22 cellular contexts compared by ENCODE assay signal in the genomic region with DNA sequence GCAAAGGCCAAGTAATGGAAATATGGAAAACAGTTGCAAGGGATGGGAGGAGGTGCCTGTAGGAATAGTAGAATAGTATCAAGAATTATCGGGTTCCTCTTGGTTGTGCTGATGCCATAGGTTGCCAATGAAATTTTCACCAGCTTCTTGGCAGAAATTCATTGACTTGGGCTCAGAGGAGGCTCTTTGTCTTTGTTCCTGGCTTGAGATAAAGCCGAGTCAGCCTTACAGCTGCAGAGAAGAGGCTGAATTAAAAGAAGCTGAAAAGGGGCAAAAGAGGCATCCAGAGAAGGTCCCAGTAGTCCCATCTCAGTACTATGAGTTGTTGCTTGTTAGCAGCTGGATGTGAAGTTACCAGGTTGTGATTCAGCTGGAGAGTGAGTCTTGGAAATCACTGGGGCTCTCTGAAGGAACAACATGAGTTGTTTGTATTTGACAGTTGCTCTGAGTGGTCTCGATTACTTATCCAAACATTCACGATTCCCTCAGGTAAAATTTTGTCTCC. TPM values are rescaled to one million over a fixed set of nuclear protein-coding genes. Genes with fewer than 3 reads are reported as not detected.
A peak's percentile ranks its signal among the peaks of the same experiment; 100 is the strongest.
DNase-seq lines count a peak whose midpoint lies in the region; ATAC-seq and TF ChIP-seq lines count a peak whose summit lies in the region.
"Had no signal": no experiment of that assay in that cellular context is flagged by ENCODE, and none has a peak within 500 bp of the region (broad histone marks: within the 10 kb centered on the region; RNA-seq: fewer than 3 reads in every experiment).

No MANE protein-coding gene starts in this region.

- H3K4me3 ChIP-seq in right atrium auricular region (no peak overlapping the region), vagina (no peak overlapping the region)
- H3K4me3 ChIP-seq: adrenal gland, esophagus squamous epithelium, heart left ventricle, lung, uterus had no signal

- H3K4me3 Mint-ChIP-seq in activated CD4-positive, alpha-beta T cell treated with anti-CD3 and anti-CD28 coated beads, Interleukin-2, amount 10 ng/mL, durations not matched to agents 24 days and 14 days: no peak overlapping the region
- H3K4me3 Mint-ChIP-seq: activated CD4-positive, alpha-beta T cell treated with anti-CD3 and anti-CD28 coated beads, Interleukin-2, amount 10 ng/mL, durations not matched to agents 7 days and 5 days; CD14-positive monocyte; naive thymus-derived CD4-positive, alpha-beta T cell had no signal

- TF ChIP-seq POLR2A in vagina (IDR thresholded peaks at IDR 0.05): no peak

- H3K36me3 Mint-ChIP-seq in activated CD4-positive, alpha-beta T cell treated with anti-CD3 and anti-CD28 coated beads, Interleukin-2, amount 10 ng/mL, durations not matched to agents 24 days and 14 days (ENCODE audit: low read depth): no peaks in the 10 kb centered on the region
- H3K36me3 Mint-ChIP-seq: naive thymus-derived CD4-positive, alpha-beta T cell had no signal

- no peak overlapping the region for H3K27ac ChIP-seq in right atrium auricular region
- H3K27ac ChIP-seq in vagina: no peak overlapping the region
- H3K27ac ChIP-seq: adrenal gland, parathyroid adenoma had no signal

- TF ChIP-seq CTCF in right atrium auricular region (IDR thresholded peaks at IDR 0.05) (no peak), vagina (IDR thresholded peaks at IDR 0.05) (no peak)

- DNase-seq in Right ventricle myocardium inferior (ENCODE audit: missing footprints): no peak
- no peak for DNase-seq in right atrium auricular region (ENCODE audit: low spot score)
- peak; percentile 25 for DNase-seq in astrocyte of the hippocampus (ENCODE audit: low read depth, low spot score)
- DNase-seq in globus pallidus (ENCODE audit: low spot score): peak; percentile 62
- peak; percentile 36 for DNase-seq in smooth muscle cell of the brain vasculature (ENCODE audit: low read depth, low spot score)
- DNase-seq in ureter (ENCODE audit: low spot score): no peak
- no peak for DNase-seq in vagina (ENCODE audit: extremely low spot score in 2 of 2)
- DNase-seq in activated CD4-positive, alpha-beta T cell treated with anti-CD3 and anti-CD28 coated beads, Interleukin-2, amount 10 ng/mL, durations not matched to agents 24 days and 14 days: no peak
- DNase-seq: activated CD4-positive, alpha-beta T cell treated with anti-CD3 and anti-CD28 coated beads, Interleukin-2, amount 10 ng/mL, durations not matched to agents 7 days and 5 days; activated gamma-delta T cell; adrenal gland; esophagus squamous epithelium; heart left ventricle; MM.1S; naive thymus-derived CD4-positive, alpha-beta T cell; NCI-H2029; small intestine; stimulated activated CD4-positive, alpha-beta T cell treated with anti-CD3 and anti-CD28 coated beads, Interleukin-4, amount 100 ng/mL, for 4 hours; uterus had no signal

- intact Hi-C loops in Right ventricle myocardium inferior (cut with DNase I): no loop called here
- intact Hi-C loops in vagina (cut with DNase I): no loop called here
- intact Hi-C loops in activated CD4-positive, alpha-beta T cell treated with anti-CD3 and anti-CD28 coated beads, Interleukin-2, amount 10 ng/mL, durations not matched to agents 24 days and 14 days (cut with micrococcal nuclease): no loop called here

- peak; percentile 36 for ATAC-seq in Right ventricle myocardium inferior
- ATAC-seq: naive thymus-derived CD4-positive, alpha-beta T cell had no signal

- peaks cover 0 to 17% of the 10 kb centered on the region in 2 donors for H3K4me1 ChIP-seq in right atrium auricular region
- peaks cover 48% of the 10 kb centered on the region for H3K4me1 ChIP-seq in vagina
- H3K4me1 ChIP-seq: parathyroid adenoma had no signal

- H3K9me3 ChIP-seq in right atrium auricular region (no peaks in the 10 kb centered on the region), vagina (no peaks in the 10 kb centered on the region)
- H3K9me3 ChIP-seq: adrenal gland, esophagus squamous epithelium, heart left ventricle, uterus had no signal

- peaks cover 4% of the 10 kb centered on the region for H3K4me1 Mint-ChIP-seq in activated CD4-positive, alpha-beta T cell treated with anti-CD3 and anti-CD28 coated beads, Interleukin-2, amount 10 ng/mL, durations not matched to agents 24 days and 14 days

- peaks cover 21% of the 10 kb centered on the region for H3K27me3 Mint-ChIP-seq in activated CD4-positive, alpha-beta T cell treated with anti-CD3 and anti-CD28 coated beads, Interleukin-2, amount 10 ng/mL, durations not matched to agents 24 days and 14 days
- H3K27me3 Mint-ChIP-seq: activated CD4-positive, alpha-beta T cell treated with anti-CD3 and anti-CD28 coated beads, Interleukin-2, amount 10 ng/mL, durations not matched to agents 7 days and 5 days had no signal

- peaks cover 7% of the 10 kb centered on the region for H3K36me3 ChIP-seq in right atrium auricular region
- H3K36me3 ChIP-seq in vagina: no peaks in the 10 kb centered on the region
- H3K36me3 ChIP-seq: adrenal gland, uterus had no signal

- no peaks in the 10 kb centered on the region for H3K9me3 Mint-ChIP-seq in activated CD4-positive, alpha-beta T cell treated with anti-CD3 and anti-CD28 coated beads, Interleukin-2, amount 10 ng/mL, durations not matched to agents 24 days and 14 days
- H3K9me3 Mint-ChIP-seq: activated CD4-positive, alpha-beta T cell treated with anti-CD3 and anti-CD28 coated beads, Interleukin-2, amount 10 ng/mL, durations not matched to agents 7 days and 5 days; naive thymus-derived CD4-positive, alpha-beta T cell had no signal

- no peak overlapping the region for H3K27ac Mint-ChIP-seq in activated CD4-positive, alpha-beta T cell treated with anti-CD3 and anti-CD28 coated beads, Interleukin-2, amount 10 ng/mL, durations not matched to agents 24 days and 14 days
- H3K27ac Mint-ChIP-seq: activated CD4-positive, alpha-beta T cell treated with anti-CD3 and anti-CD28 coated beads, Interleukin-2, amount 10 ng/mL, durations not matched to agents 7 days and 5 days; CD14-positive monocyte; naive thymus-derived CD4-positive, alpha-beta T cell had no signal

- no peaks in the 10 kb centered on the region for H3K27me3 ChIP-seq in right atrium auricular region
- H3K27me3 ChIP-seq in vagina: no peaks in the 10 kb centered on the region
- H3K27me3 ChIP-seq: adrenal gland, esophagus squamous epithelium, heart left ventricle, uterus had no signal

RNA-seq across cellular contexts. Expression of gene SMAD1, which starts 59.7 kb away (rescaled TPM):
- total RNA-seq in Right ventricle myocardium inferior (12.0 TPM), right atrium auricular region (10 to 100 TPM; 12.5 to 13.9 TPM), ureter (43.7 TPM), vagina (31.7 TPM)
- total RNA-seq in activated CD4-positive, alpha-beta T cell treated with anti-CD3 and anti-CD28 coated beads, Interleukin-2, amount 10 ng/mL, durations not matched to agents 24 days and 14 days: 3.9 and 4.3 TPM in 2 replicates

Comparison
In these comparisons a context has a peak if more than half of its experiments do, and no peak if none do; other contexts are left out.
1. DNase-seq: peak in astrocyte of the hippocampus (single experiment), globus pallidus (single experiment) and smooth muscle cell of the brain vasculature (single experiment); none in Right ventricle myocardium inferior (single experiment), right atrium auricular region (single experiment), ureter (single experiment), vagina (0 of 2) and activated CD4-positive, alpha-beta T cell treated with anti-CD3 and anti-CD28 coated beads, Interleukin-2, amount 10 ng/mL, durations not matched to agents 24 days and 14 days (single experiment).